Comparison of ENCODE assay signal across 1 cellular context in the genomic region with DNA sequence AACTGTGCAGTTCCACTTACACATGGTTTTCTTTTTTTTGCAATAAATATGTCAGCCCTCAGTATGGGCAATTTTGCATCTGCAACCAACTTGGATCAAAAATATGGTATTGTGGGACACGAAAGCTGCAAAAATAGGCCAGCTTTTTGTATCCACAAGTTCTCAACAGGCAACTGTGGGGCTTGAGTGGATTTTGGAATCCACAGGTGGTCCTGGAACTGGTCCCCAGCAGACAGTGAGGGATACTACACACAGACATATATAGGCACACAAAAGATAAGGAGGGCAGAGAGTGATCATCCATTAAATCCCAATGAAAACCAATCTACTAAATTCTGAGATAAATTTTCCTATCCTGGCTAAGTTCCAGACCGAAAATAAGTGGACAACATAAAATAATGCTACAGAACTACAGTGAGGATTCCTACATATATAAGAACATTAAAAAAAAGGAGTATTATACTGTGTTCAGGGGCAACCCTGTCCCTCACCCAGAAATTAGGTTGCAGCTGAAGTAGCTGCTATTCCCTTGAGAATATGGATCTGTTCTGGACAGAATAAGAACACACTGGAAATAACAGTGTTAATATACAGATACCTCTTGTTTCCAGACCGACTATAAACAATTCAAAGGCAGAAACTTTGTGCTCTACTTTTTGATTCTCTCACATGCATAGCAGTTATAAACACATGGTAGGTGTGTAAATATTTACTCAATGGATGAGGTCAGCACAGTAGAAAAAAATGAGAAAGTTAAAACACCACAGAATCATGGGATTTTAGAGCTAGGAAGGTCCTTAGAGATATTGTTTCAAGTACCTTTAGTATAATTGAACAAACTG.
TF ChIP-seq lines count a peak whose summit lies in the region.

No MANE protein-coding gene starts in this region.

TF ChIP-seq in endothelial cell of umbilical vein, 7 proteins besides CTCF, POLR2A, EP300 and RAD21 (continued from another document):
- TF ChIP-seq, protein P1, sequence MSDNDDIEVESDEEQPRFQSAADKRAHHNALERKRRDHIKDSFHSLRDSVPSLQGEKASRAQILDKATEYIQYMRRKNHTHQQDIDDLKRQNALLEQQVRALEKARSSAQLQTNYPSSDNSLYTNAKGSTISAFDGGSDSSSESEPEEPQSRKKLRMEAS (IDR thresholded peaks at IDR 0.05; ENCODE audit: insufficient read depth, insufficient read length) = no peak
- TF ChIP-seq MYC (IDR thresholded peaks at IDR 0.05; ENCODE audit: low read depth, low read length) (no peak), GATA2 (IDR thresholded peaks at IDR 0.05; ENCODE audit: insufficient read depth, insufficient read length, low read depth, low read length) (no peak)
